ENCODE assay signal across 8 cellular contexts in genomic region chr11:67482275-67482735, GRCh38. TPM values are rescaled to one million over a fixed set of nuclear protein-coding genes. Genes with fewer than 3 reads are reported as not detected.
DNase-seq lines count a peak whose midpoint lies in the region; ATAC-seq and TF ChIP-seq lines count a peak whose summit lies in the region.

No MANE protein-coding gene starts in this region.

- peak overlapping the region; percentile 94 for H3K4me3 Mint-ChIP-seq in activated T-helper 1 cell treated with anti-CD3 and anti-CD28 coated beads, Interleukin-12 subunit alpha, Interleukin-12 subunit beta, Interleukin-2, Interleukin-4 antibody, amounts not matched to agents 30 ng/mL and 10 ng/mL and 1 ng/mL, durations not matched to agents 14 hours and 24 hours and 36 hours

- POLR2A ChIA-PET in HEK293 (lab: Yijun Ruan, JAX): interaction anchor here (0.6 to 1.6 kb wide), 10 partner anchors 8 to 822 kb away, joined by 3 to 11 read pairs (median 4); partner anchors contain the start of genes PPP1CA, RAD9A and TMEM134

- H3K4me3 ChIP-seq in HEK293 (ENCODE audit: low read depth, low read length) (peak overlapping the region; percentile 77), left lung (peak overlapping the region; percentile 45 to 57), transverse colon (peak overlapping the region; percentile 40 to 62 (median 46))

- no peaks in the 10 kb centered on the region for H3K9me3 ChIP-seq in HEK293 (ENCODE audit: control insufficient read depth, insufficient read depth, low read depth, low read length)
- H3K9me3 ChIP-seq in left lung: no peaks in the 10 kb centered on the region
- no peaks in the 10 kb centered on the region for H3K9me3 ChIP-seq in transverse colon

- H3K27ac ChIP-seq in 22Rv1 (peak overlapping the region; percentile 71), HEK293 (ENCODE audit: extremely low read depth, low read depth, low read length) (no peak overlapping the region), left lung (peak overlapping the region; percentile 86 to 91), transverse colon (peak overlapping the region; percentile 82 to 90 (median 90))

- TF ChIP-seq POLR2A in transverse colon (IDR thresholded peaks at IDR 0.05): no peak

- peaks cover 20% of the 10 kb centered on the region for H3K36me3 Mint-ChIP-seq in activated T-helper 1 cell treated with anti-CD3 and anti-CD28 coated beads, Interleukin-12 subunit alpha, Interleukin-12 subunit beta, Interleukin-2, Interleukin-4 antibody, amounts not matched to agents 30 ng/mL and 10 ng/mL and 1 ng/mL, durations not matched to agents 14 hours and 24 hours and 36 hours (ENCODE audit: low read depth)

- WGBS in transverse colon (ENCODE audit: low coverage in 1 of 2), 2 donors: 23 to 31% methylated on average over 18 of the region's 18 CpGs

- H3K36me3 ChIP-seq in HEK293 (ENCODE audit: control insufficient read depth in 2 of 2, insufficient read depth in 1 of 2, low read length in 2 of 2) (peaks cover 0 to 11% of the 10 kb centered on the region in 2 experiments; a peak in 1 of 3 replicates), left lung (peaks cover 0 to 8% of the 10 kb centered on the region in 2 donors), transverse colon (no peaks in the 10 kb centered on the region)

- H3K4me1 ChIP-seq in HEK293 (ENCODE audit: control insufficient read depth, insufficient read depth, low read length) (no peaks in the 10 kb centered on the region), left lung (peaks cover 18 to 47% of the 10 kb centered on the region in 2 donors), transverse colon (peaks cover 15 to 32% (median 25%) of the 10 kb centered on the region in 4 donors)

- H3K27me3 Mint-ChIP-seq in activated T-helper 1 cell treated with anti-CD3 and anti-CD28 coated beads, Interleukin-12 subunit alpha, Interleukin-12 subunit beta, Interleukin-2, Interleukin-4 antibody, amounts not matched to agents 30 ng/mL and 10 ng/mL and 1 ng/mL, durations not matched to agents 14 hours and 24 hours and 36 hours (ENCODE audit: insufficient read depth): peaks cover 7% of the 10 kb centered on the region

- H3K27ac Mint-ChIP-seq in activated T-helper 1 cell treated with anti-CD3 and anti-CD28 coated beads, Interleukin-12 subunit alpha, Interleukin-12 subunit beta, Interleukin-2, Interleukin-4 antibody, amounts not matched to agents 30 ng/mL and 10 ng/mL and 1 ng/mL, durations not matched to agents 14 hours and 24 hours and 36 hours: peak overlapping the region; percentile 100

- CTCF ChIA-PET in HEK293 (lab: Yijun Ruan, JAX): interaction anchor here (0.8 kb wide), 1 partner anchor 90 kb away, joined by 3 read pairs; no protein-coding TSS in a partner anchor

- TF ChIP-seq CTCF in 22Rv1 (IDR thresholded peaks at IDR 0.05): no peak
- TF ChIP-seq CTCF in HEK293 (tag by site-specific recombination; IDR thresholded peaks at IDR 0.05): no peak
- TF ChIP-seq CTCF in left lung (IDR thresholded peaks at IDR 0.05): no peak
- TF ChIP-seq CTCF in transverse colon (IDR thresholded peaks at IDR 0.05): no peak
- no peak for TF ChIP-seq CTCF in GM13976 (IDR thresholded peaks at IDR 0.05; ENCODE audit: borderline replicate concordance, control extremely low read depth, extremely low read depth, insufficient read depth, missing control alignments)

- in situ Hi-C loops in transverse colon (cut with MboI; ENCODE audit: low pct_ligation_motif_present in 1 of 4, low pct_unique_long_range_greater_than_20kb in 1 of 4, low sequenced_read_pairs in 3 of 4): loop anchor here in 2 of 4 donors (10.0 kb wide), 1 partner anchor 88 kb away; the partner anchor contains the start of gene RAD9A (in 2 of the 2)
- in situ Hi-C loops in GM13976 (cut with MboI; ENCODE audit: low sequenced_read_pairs, unreplicated experiment): no loop called here

- TF ChIP-seq EP300 in transverse colon (IDR thresholded peaks at IDR 0.05; ENCODE audit: low read depth): no peak

- no peaks in the 10 kb centered on the region for H3K9me3 Mint-ChIP-seq in activated T-helper 1 cell treated with anti-CD3 and anti-CD28 coated beads, Interleukin-12 subunit alpha, Interleukin-12 subunit beta, Interleukin-2, Interleukin-4 antibody, amounts not matched to agents 30 ng/mL and 10 ng/mL and 1 ng/mL, durations not matched to agents 14 hours and 24 hours and 36 hours

- no peaks in the 10 kb centered on the region for H3K27me3 ChIP-seq in left lung
- H3K27me3 ChIP-seq in transverse colon: no peaks in the 10 kb centered on the region

- peaks cover 47% of the 10 kb centered on the region for H3K4me1 Mint-ChIP-seq in activated T-helper 1 cell treated with anti-CD3 and anti-CD28 coated beads, Interleukin-12 subunit alpha, Interleukin-12 subunit beta, Interleukin-2, Interleukin-4 antibody, amounts not matched to agents 30 ng/mL and 10 ng/mL and 1 ng/mL, durations not matched to agents 14 hours and 24 hours and 36 hours (ENCODE audit: low read depth)

- peak; percentile 38 for ATAC-seq in left lung

- no peak for DNase-seq in activated T-helper 1 cell treated with anti-CD3 and anti-CD28 coated beads, Interleukin-12 subunit alpha, Interleukin-12 subunit beta, Interleukin-2, Interleukin-4 antibody, amounts not matched to agents 30 ng/mL and 10 ng/mL and 1 ng/mL, durations not matched to agents 14 hours and 24 hours and 36 hours (ENCODE audit: low spot score)
- DNase-seq in left lung: peak in 1 of 2 donors; percentile 80
- DNase-seq in transverse colon: no peak
- no peak for DNase-seq in cerebellum (ENCODE audit: low spot score)
- DNase-seq in GM13976 (ENCODE audit: low spot score): no peak
- no peak for DNase-seq in HPDE6-E6E7 (ENCODE audit: extremely low spot score)

- intact Hi-C loops in activated T-helper 1 cell treated with anti-CD3 and anti-CD28 coated beads, Interleukin-12 subunit alpha, Interleukin-12 subunit beta, Interleukin-2, Interleukin-4 antibody, amounts not matched to agents 30 ng/mL and 10 ng/mL and 1 ng/mL, durations not matched to agents 14 hours and 24 hours and 36 hours (cut with micrococcal nuclease): loop anchor here (5.0 kb wide), 1 partner anchor 525 kb away; the partner anchor contains the start of gene PC
- intact Hi-C loops in left lung (cut with DNase I) (no loop called here), transverse colon (cut with DNase I; ENCODE audit: low total_unique reads) (loop anchor here (5.0 kb wide), 1 partner anchor 80 kb away; the partner anchor contains the start of genes PPP1CA and TBC1D10C)

TF ChIP-seq in HEK293, 187 proteins besides CTCF, POLR2A, EP300 and RAD21 (continues in another document):
- TF ChIP-seq BCL6B (tag by site-specific recombination; IDR thresholded peaks at IDR 0.05): no peak
- TF ChIP-seq ZBTB8A (tag by site-specific recombination; IDR thresholded peaks at IDR 0.05): no peak

RNA-seq across cellular contexts. Expression of gene AIP, which starts 0.5 kb away (rescaled TPM):
- total RNA-seq in activated T-helper 1 cell treated with anti-CD3 and anti-CD28 coated beads, Interleukin-12 subunit alpha, Interleukin-12 subunit beta, Interleukin-2, Interleukin-4 antibody, amounts not matched to agents 30 ng/mL and 10 ng/mL and 1 ng/mL, durations not matched to agents 14 hours and 24 hours and 36 hours: 200 and 203 TPM in 2 replicates
- 10 to 100 TPM; 61.7 to 68.2 TPM for total RNA-seq in left lung
- 10 to 100 TPM; 32.9 to 71.5 (median 57.6) TPM for total RNA-seq in transverse colon
- total RNA-seq in cerebellum: 29.1 TPM

RNA-seq across cellular contexts. Expression of gene TMEM134, which starts 13.3 kb away (rescaled TPM):
- 55.1 and 61.4 TPM in 2 replicates for total RNA-seq in activated T-helper 1 cell treated with anti-CD3 and anti-CD28 coated beads, Interleukin-12 subunit alpha, Interleukin-12 subunit beta, Interleukin-2, Interleukin-4 antibody, amounts not matched to agents 30 ng/mL and 10 ng/mL and 1 ng/mL, durations not matched to agents 14 hours and 24 hours and 36 hours
- total RNA-seq in left lung (10 to 100 TPM; 45.9 to 51.8 TPM), transverse colon (100 to 1,000 TPM; 107 to 347 (median 115) TPM), cerebellum (12.3 TPM)

RNA-seq across cellular contexts. Expression of gene PITPNM1, which starts 22.9 kb away (rescaled TPM):
- 138 and 140 TPM in 2 replicates for total RNA-seq in activated T-helper 1 cell treated with anti-CD3 and anti-CD28 coated beads, Interleukin-12 subunit alpha, Interleukin-12 subunit beta, Interleukin-2, Interleukin-4 antibody, amounts not matched to agents 30 ng/mL and 10 ng/mL and 1 ng/mL, durations not matched to agents 14 hours and 24 hours and 36 hours
- total RNA-seq in left lung: 10 to 100 TPM; 51.6 to 55.5 TPM
- total RNA-seq in transverse colon: 100 to 1,000 TPM in 1 of 4 donors, 10 to 100 TPM in 3; 23.5 to 451 (median 60.8) TPM
- total RNA-seq in cerebellum: 29.2 TPM

RNA-seq across cellular contexts. Expression of gene CDK2AP2, which starts 25.7 kb away (rescaled TPM):
- total RNA-seq in activated T-helper 1 cell treated with anti-CD3 and anti-CD28 coated beads, Interleukin-12 subunit alpha, Interleukin-12 subunit beta, Interleukin-2, Interleukin-4 antibody, amounts not matched to agents 30 ng/mL and 10 ng/mL and 1 ng/mL, durations not matched to agents 14 hours and 24 hours and 36 hours: 107 and 115 TPM in 2 replicates
- 10 to 100 TPM; 82.2 to 92.8 TPM for total RNA-seq in left lung
- total RNA-seq in transverse colon: 100 to 1,000 TPM in 1 of 4 donors, 10 to 100 TPM in 3; 49.4 to 140 (median 83.4) TPM
- total RNA-seq in cerebellum: 7.9 TPM

RNA-seq across cellular contexts. Expression of gene CABP4, which starts 27.2 kb away (rescaled TPM):
- total RNA-seq in activated T-helper 1 cell treated with anti-CD3 and anti-CD28 coated beads, Interleukin-12 subunit alpha, Interleukin-12 subunit beta, Interleukin-2, Interleukin-4 antibody, amounts not matched to agents 30 ng/mL and 10 ng/mL and 1 ng/mL, durations not matched to agents 14 hours and 24 hours and 36 hours: 0.86 and 0.96 TPM in 2 replicates
- 1 to 10 TPM; 2.0 to 2.7 TPM for total RNA-seq in left lung
- total RNA-seq in transverse colon: 1 to 10 TPM in 2 of 4 donors, not detected in 2; 1.2 to 2.2 TPM
- 0.27 TPM for total RNA-seq in cerebellum

Comparison
In these comparisons a context has a peak if more than half of its experiments do, and no peak if none do; other contexts are left out.
1. intact Hi-C loops: an anchor here in activated T-helper 1 cell treated with anti-CD3 and anti-CD28 coated beads, Interleukin-12 subunit alpha, Interleukin-12 subunit beta, Interleukin-2, Interleukin-4 antibody, amounts not matched to agents 30 ng/mL and 10 ng/mL and 1 ng/mL, durations not matched to agents 14 hours and 24 hours and 36 hours (5.0 kb wide) and transverse colon (5.0 kb wide); none called in left lung.